23 cellular contexts compared by ENCODE assay signal in genomic region chr12:57625261-57626032, GRCh38. TPM values are rescaled to one million over a fixed set of nuclear protein-coding genes. Genes with fewer than 3 reads are reported as not detected.
A peak's percentile ranks its signal among the peaks of the same experiment; 100 is the strongest.
DNase-seq lines count a peak whose midpoint lies in the region; ATAC-seq, FAIRE-seq and TF ChIP-seq lines count a peak whose summit lies in the region.
"Had no signal": no experiment of that assay in that cellular context is flagged by ENCODE, and none has a peak within 500 bp of the region (broad histone marks: within the 10 kb centered on the region; RNA-seq: fewer than 3 reads in every experiment).

No MANE protein-coding gene starts in this region.

- no peak for TF ChIP-seq CTCF in HepG2 (CRISPR knock-in tag; IDR thresholded peaks at IDR 0.05)

- H3K9me3 ChIP-seq in BLaER1 treated with 17β-estradiol and CSF1 and Interleukin-3, amounts not matched to agents 10 nM and 100 nM (replicated peaks in 1 of 11) = peaks cover 8 to 25% (median 17%) of the 10 kb centered on the region in 11 experiments; a peak in 18 of 22 replicates
- no peaks in the 10 kb centered on the region for H3K9me3 ChIP-seq in HepG2 (ENCODE audit: low read length)

- peak overlapping the region in 8 of 11 experiments; percentile 1 to 61 (median 48); a peak in 10 of 22 replicates for H3K4me2 ChIP-seq in BLaER1 treated with 17β-estradiol and CSF1 and Interleukin-3, amounts not matched to agents 10 nM and 100 nM
- H3K4me2 ChIP-seq in HepG2 (ENCODE audit: low read depth, low read length) = no peak overlapping the region
- H3K4me2 ChIP-seq: KMS-11 had no signal

- peak; percentile 10 for DNase-seq in 8988T
- DNase-seq in ecto neural progenitor cell (ENCODE audit: low spot score) = peak; percentile 45
- peak; percentile 39 for DNase-seq in left lobe of liver (ENCODE audit: low spot score)
- no peak for DNase-seq in HepG2 (ENCODE audit: low spot score)
- DNase-seq in COR-L47 (lab: John Stamatoyannopoulos, UW) = no peak
- no peak for DNase-seq in NCI-H187 treated with DMSO at 0.1 percent for 48 hours (lab: John Stamatoyannopoulos, UW)
- DNase-seq in stimulated activated CD4-positive, alpha-beta T cell treated with anti-CD3 and anti-CD28 coated beads, Interleukin-1b, Interleukin-23, amount 100 ng/mL, for 48 hours = no peak
- DNase-seq: Calu3; CD4-positive, alpha-beta memory T cell; H9; HFFc6; IMR-90; NCI-H1105; NCI-H2081; NCI-H2171; NCI-H526 had no signal

- 68% methylated on average over 11 of the region's 12 CpGs for WGBS in HepG2 (ENCODE audit: low lambda C conversion rate)

- H3K9ac ChIP-seq in BLaER1 treated with 17β-estradiol and CSF1 and Interleukin-3, amounts not matched to agents 10 nM and 100 nM = no peak overlapping the region
- H3K9ac ChIP-seq in HepG2 (ENCODE audit: insufficient read depth, low read depth, low read length) = no peak overlapping the region
- H3K9ac ChIP-seq: KMS-11 had no signal

- TF ChIP-seq POLR2A in HepG2 (IDR thresholded peaks at IDR 0.05; ENCODE audit: insufficient read depth in 1 of 2, low read depth in 2 of 2, low read length in 2 of 2) = no peak

- H3K4me1 ChIP-seq in BLaER1 treated with 17β-estradiol and CSF1 and Interleukin-3, amounts not matched to agents 10 nM and 100 nM = peaks cover 18 to 30% (median 24%) of the 10 kb centered on the region in 10 experiments
- H3K4me1 ChIP-seq in HepG2 (ENCODE audit: insufficient read depth, low read length) = peaks cover 31% of the 10 kb centered on the region

- POLR2A ChIA-PET in HepG2 (lab: Yijun Ruan, JAX) = interaction anchor here (0.9 kb wide), 1 partner anchor 35 kb away, joined by 4 read pairs; the partner anchor contains the start of gene PIP4K2C

- no peak overlapping the region for H3K4me3 ChIP-seq in BLaER1 treated with 17β-estradiol and CSF1 and Interleukin-3, amounts not matched to agents 10 nM and 100 nM
- no peak overlapping the region for H3K4me3 ChIP-seq in HepG2 (replicated peaks in 1 of 3; ENCODE audit: insufficient read depth in 1 of 3, low read depth in 2 of 3, low read length in 3 of 3)

- intact Hi-C loops in HepG2 (cut with micrococcal nuclease; ENCODE audit: unreplicated experiment) = no loop called here

- TF ChIP-seq EP300 in HepG2 (IDR thresholded peaks at IDR 0.05; ENCODE audit: low read depth in 2 of 2, low read length in 2 of 2) (no peak), HepG2 (CRISPR knock-in tag; IDR thresholded peaks at IDR 0.05; ENCODE audit: borderline replicate concordance) (no peak)

- H3K79me2 ChIP-seq in HepG2 (ENCODE audit: insufficient read depth, low read length) = no peaks in the 10 kb centered on the region

- peaks cover 0 to 34% (median 16%) of the 10 kb centered on the region in 11 experiments; a peak in 11 of 22 replicates for H4K20me1 ChIP-seq in BLaER1 treated with 17β-estradiol and CSF1 and Interleukin-3, amounts not matched to agents 10 nM and 100 nM
- no peaks in the 10 kb centered on the region for H4K20me1 ChIP-seq in HepG2 (ENCODE audit: insufficient read depth, low read length)

- in situ Hi-C loops in HepG2 (cut with HindIII; ENCODE audit: extremely low pct_ligation_motif_present, low pct_unique_long_range_greater_than_20kb) = no loop called here

- CTCF ChIA-PET in HepG2 (lab: Yijun Ruan, JAX; ENCODE audit: low intra/inter-chr PET ratio, low total read pairs) = no interaction called here

- no TSS peak for BruUV-seq in HepG2 (replicated peaks; lab: Mats Ljungman, UMichigan)

- ATAC-seq in left lobe of liver (no peak), HepG2 (no peak)
- ATAC-seq: Right ventricle myocardium inferior had no signal

- no peak for TF ChIP-seq RAD21 in HepG2 (CRISPR knock-in tag; IDR thresholded peaks at IDR 0.05)

- 0 out of 22 replicates have a peak, but pooled peaks cover 0 to 6% (median 0%) of the 10 kb centered on the region in 11 experiments for H3K36me3 ChIP-seq in BLaER1 treated with 17β-estradiol and CSF1 and Interleukin-3, amounts not matched to agents 10 nM and 100 nM
- 0 out of 5 replicates have a peak, but pooled peaks cover 0 to 3% of the 10 kb centered on the region in 2 experiments for H3K36me3 ChIP-seq in HepG2 (replicated peaks in 1 of 2; ENCODE audit: control insufficient read depth in 1 of 2, insufficient read depth in 2 of 2, low read length in 2 of 2)

- no peak for FAIRE-seq in HepG2 (lab: Jason Lieb, UNC)
- FAIRE-seq: G401.6, GM12892, RCC 7860 had no signal

- peaks cover 98 to 100% (median 100%) of the 10 kb centered on the region in 11 experiments for H3K27me3 ChIP-seq in BLaER1 treated with 17β-estradiol and CSF1 and Interleukin-3, amounts not matched to agents 10 nM and 100 nM
- peaks cover 10 to 34% of the 10 kb centered on the region in 2 experiments; a peak in 4 of 5 replicates for H3K27me3 ChIP-seq in HepG2 (ENCODE audit: control insufficient read depth in 1 of 2, insufficient read depth in 2 of 2, low read length in 2 of 2)

- no peak overlapping the region for H2AFZ ChIP-seq in HepG2 (ENCODE audit: low read length)

- no peak overlapping the region for H3K27ac ChIP-seq in BLaER1 treated with 17β-estradiol and CSF1 and Interleukin-3, amounts not matched to agents 10 nM and 100 nM
- H3K27ac ChIP-seq in HepG2 (ENCODE audit: extremely low read length, insufficient read depth, low read length) = no peak overlapping the region
- H3K27ac ChIP-seq: KMS-11 had no signal

RNA-seq across cellular contexts. Expression of gene B4GALNT1, which starts 7.6 kb away (rescaled TPM):
- total RNA-seq in left lobe of liver = 0.60 TPM
- total RNA-seq in HepG2 (2016; rRNA removed; fragmentation: Illumina TruSeq; extraction: Trizol) = 1.9 and 4.5 TPM in 2 replicates
- total RNA-seq in HepG2 (2016; cell fraction: cytosol; rRNA removed; fragmentation: Illumina TruSeq; extraction: Trizol; ENCODE audit: low read depth) = 1.8 and 2.2 TPM in 2 replicates
- 2.9 and 5.7 TPM in 2 replicates for total RNA-seq in HepG2 (2016; cell fraction: insoluble cytoplasmic fraction; rRNA removed; fragmentation: Illumina TruSeq; extraction: Trizol)
- total RNA-seq in HepG2 (2016; cell fraction: membrane; rRNA removed; fragmentation: Illumina TruSeq; extraction: Trizol) = 2.5 and 3.5 TPM in 2 replicates
- 5.8 and 8.3 TPM in 2 replicates for total RNA-seq in HepG2 (2016; cell fraction: nucleus; rRNA removed; fragmentation: Illumina TruSeq; extraction: Trizol)
- polyA plus RNA-seq in HepG2 (2011; rRNA removed) = 5.4 and 5.9 TPM in 2 replicates
- polyA plus RNA-seq in HepG2 (2011; cell fraction: cytosol; rRNA removed) = 2.9 and 4.0 TPM in 2 replicates
- polyA plus RNA-seq in HepG2 (2011; cell fraction: nucleus; rRNA removed) = 18.7 and 19.0 TPM in 2 replicates
- 1.8 and 3.8 TPM in 2 replicates for polyA plus RNA-seq in HepG2 (2012)
- polyA plus RNA-seq in HepG2 (2016; cell fraction: cytosol; fragmentation: Illumina TruSeq; extraction: Trizol; ENCODE audit: low read depth) = 0.94 and 1.2 TPM in 2 replicates
- 3.4 and 3.9 TPM in 2 replicates for polyA plus RNA-seq in HepG2 (2016; cell fraction: insoluble cytoplasmic fraction; fragmentation: Illumina TruSeq; extraction: Trizol; ENCODE audit: low read depth)
- 2.4 and 2.9 TPM in 2 replicates for polyA plus RNA-seq in HepG2 (2016; cell fraction: membrane; fragmentation: Illumina TruSeq; extraction: Trizol; ENCODE audit: low read depth)
- polyA plus RNA-seq in HepG2 (2016; cell fraction: nucleus; fragmentation: Illumina TruSeq; extraction: Trizol; ENCODE audit: insufficient read depth, low read depth) = 13.0 and 13.7 TPM in 2 replicates
- 8.1 and 22.4 TPM in 2 replicates for polyA minus RNA-seq in HepG2 (2011; rRNA and poly(A)+ RNA removed; ENCODE audit: low replicate concordance)
- 2.5 and 3.0 TPM in 2 replicates for polyA minus RNA-seq in HepG2 (2011; cell fraction: cytosol; rRNA and poly(A)+ RNA removed)
- 8.2 and 8.8 TPM in 2 replicates for polyA minus RNA-seq in HepG2 (2011; cell fraction: nucleus; rRNA and poly(A)+ RNA removed)
- total RNA-seq: CD4-positive, alpha-beta memory T cell had no signal
- polyA plus RNA-seq: CD4-positive, alpha-beta memory T cell had no signal

RNA-seq across cellular contexts. Expression of gene ARHGEF25, which starts 14.2 kb away (rescaled TPM):
- total RNA-seq in left lobe of liver = 1.5 TPM
- total RNA-seq in HepG2 (2016; rRNA removed; fragmentation: Illumina TruSeq; extraction: Trizol) = 10.1 and 11.5 TPM in 2 replicates
- 8.4 and 8.9 TPM in 2 replicates for total RNA-seq in HepG2 (2016; cell fraction: cytosol; rRNA removed; fragmentation: Illumina TruSeq; extraction: Trizol; ENCODE audit: low read depth)
- total RNA-seq in HepG2 (2016; cell fraction: insoluble cytoplasmic fraction; rRNA removed; fragmentation: Illumina TruSeq; extraction: Trizol) = 8.3 and 14.8 TPM in 2 replicates
- 16.1 and 18.0 TPM in 2 replicates for total RNA-seq in HepG2 (2016; cell fraction: membrane; rRNA removed; fragmentation: Illumina TruSeq; extraction: Trizol)
- 9.2 and 9.6 TPM in 2 replicates for total RNA-seq in HepG2 (2016; cell fraction: nucleus; rRNA removed; fragmentation: Illumina TruSeq; extraction: Trizol)
- polyA plus RNA-seq in HepG2 (2011; rRNA removed) = 12.5 and 15.3 TPM in 2 replicates
- 8.5 and 8.9 TPM in 2 replicates for polyA plus RNA-seq in HepG2 (2011; cell fraction: cytosol; rRNA removed)
- 77.8 and 83.0 TPM in 2 replicates for polyA plus RNA-seq in HepG2 (2011; cell fraction: nucleus; rRNA removed)
- polyA plus RNA-seq in HepG2 (2012) = 15.4 and 15.7 TPM in 2 replicates
- polyA plus RNA-seq in HepG2 (2016; cell fraction: cytosol; fragmentation: Illumina TruSeq; extraction: Trizol; ENCODE audit: low read depth) = 6.4 and 8.2 TPM in 2 replicates
- polyA plus RNA-seq in HepG2 (2016; cell fraction: insoluble cytoplasmic fraction; fragmentation: Illumina TruSeq; extraction: Trizol; ENCODE audit: low read depth) = 8.6 and 9.4 TPM in 2 replicates
- 11.4 and 11.5 TPM in 2 replicates for polyA plus RNA-seq in HepG2 (2016; cell fraction: membrane; fragmentation: Illumina TruSeq; extraction: Trizol; ENCODE audit: low read depth)
- 21.2 and 28.6 TPM in 2 replicates for polyA plus RNA-seq in HepG2 (2016; cell fraction: nucleus; fragmentation: Illumina TruSeq; extraction: Trizol; ENCODE audit: insufficient read depth, low read depth)
- 6.2 TPM in 1 of 2 replicates, not detected in the other for polyA minus RNA-seq in HepG2 (2011; rRNA and poly(A)+ RNA removed; ENCODE audit: low replicate concordance)
- 2.9 and 3.3 TPM in 2 replicates for polyA minus RNA-seq in HepG2 (2011; cell fraction: cytosol; rRNA and poly(A)+ RNA removed)
- 11.8 and 12.6 TPM in 2 replicates for polyA minus RNA-seq in HepG2 (2011; cell fraction: nucleus; rRNA and poly(A)+ RNA removed)
- total RNA-seq: OCI-LY7 had no signal
- polyA plus RNA-seq: CD4-positive, alpha-beta memory T cell had no signal

RNA-seq across cellular contexts. Expression of gene DTX3, which starts 20.8 kb away (rescaled TPM):
- 2.2 TPM for total RNA-seq in left lobe of liver
- 5.4 and 9.0 TPM in 2 replicates for total RNA-seq in HepG2 (2016; rRNA removed; fragmentation: Illumina TruSeq; extraction: Trizol)
- total RNA-seq in HepG2 (2016; cell fraction: cytosol; rRNA removed; fragmentation: Illumina TruSeq; extraction: Trizol; ENCODE audit: low read depth) = 4.1 and 4.8 TPM in 2 replicates
- total RNA-seq in HepG2 (2016; cell fraction: insoluble cytoplasmic fraction; rRNA removed; fragmentation: Illumina TruSeq; extraction: Trizol) = 4.3 and 9.2 TPM in 2 replicates
- total RNA-seq in HepG2 (2016; cell fraction: membrane; rRNA removed; fragmentation: Illumina TruSeq; extraction: Trizol) = 8.4 and 9.4 TPM in 2 replicates
- 9.5 and 11.0 TPM in 2 replicates for total RNA-seq in HepG2 (2016; cell fraction: nucleus; rRNA removed; fragmentation: Illumina TruSeq; extraction: Trizol)
- 27.2 and 28.7 TPM in 2 replicates for polyA plus RNA-seq in HepG2 (2011; rRNA removed)
- polyA plus RNA-seq in HepG2 (2011; cell fraction: cytosol; rRNA removed) = 13.0 and 16.9 TPM in 2 replicates
- polyA plus RNA-seq in HepG2 (2011; cell fraction: nucleus; rRNA removed) = 170 and 204 TPM in 2 replicates
- 11.6 and 13.9 TPM in 2 replicates for polyA plus RNA-seq in HepG2 (2012)
- 4.0 and 4.6 TPM in 2 replicates for polyA plus RNA-seq in HepG2 (2016; cell fraction: cytosol; fragmentation: Illumina TruSeq; extraction: Trizol; ENCODE audit: low read depth)
- polyA plus RNA-seq in HepG2 (2016; cell fraction: insoluble cytoplasmic fraction; fragmentation: Illumina TruSeq; extraction: Trizol; ENCODE audit: low read depth) = 6.2 and 8.3 TPM in 2 replicates
- polyA plus RNA-seq in HepG2 (2016; cell fraction: membrane; fragmentation: Illumina TruSeq; extraction: Trizol; ENCODE audit: low read depth) = 9.6 and 10.1 TPM in 2 replicates
- 29.4 and 32.9 TPM in 2 replicates for polyA plus RNA-seq in HepG2 (2016; cell fraction: nucleus; fragmentation: Illumina TruSeq; extraction: Trizol; ENCODE audit: insufficient read depth, low read depth)
- polyA minus RNA-seq in HepG2 (2011; rRNA and poly(A)+ RNA removed; ENCODE audit: low replicate concordance) = 16.3 TPM in 1 of 2 replicates, not detected in the other
- 4.4 and 6.0 TPM in 2 replicates for polyA minus RNA-seq in HepG2 (2011; cell fraction: cytosol; rRNA and poly(A)+ RNA removed)
- polyA minus RNA-seq in HepG2 (2011; cell fraction: nucleus; rRNA and poly(A)+ RNA removed) = 14.5 and 15.1 TPM in 2 replicates
- total RNA-seq: OCI-LY7 had no signal

RNA-seq across cellular contexts. Expression of gene PIP4K2C, which starts 34.5 kb away (rescaled TPM):
- total RNA-seq in left lobe of liver (11.8 TPM), HepG2 (2016; rRNA removed; fragmentation: Illumina TruSeq; extraction: Trizol) (23.6 and 26.4 TPM in 2 replicates)
- total RNA-seq in HepG2 (2016; cell fraction: cytosol; rRNA removed; fragmentation: Illumina TruSeq; extraction: Trizol; ENCODE audit: low read depth) = 2.6 and 2.8 TPM in 2 replicates
- total RNA-seq in HepG2 (2016; cell fraction: insoluble cytoplasmic fraction; rRNA removed; fragmentation: Illumina TruSeq; extraction: Trizol) = 19.8 and 28.3 TPM in 2 replicates
- 9.9 and 10.2 TPM in 2 replicates for total RNA-seq in HepG2 (2016; cell fraction: membrane; rRNA removed; fragmentation: Illumina TruSeq; extraction: Trizol)
- total RNA-seq in HepG2 (2016; cell fraction: nucleus; rRNA removed; fragmentation: Illumina TruSeq; extraction: Trizol) = 23.9 TPM in 2 replicates
- 21.7 and 23.3 TPM in 2 replicates for polyA plus RNA-seq in HepG2 (2011; rRNA removed)
- polyA plus RNA-seq in HepG2 (2011; cell fraction: cytosol; rRNA removed) = 13.2 and 18.6 TPM in 2 replicates
- 26.0 and 28.4 TPM in 2 replicates for polyA plus RNA-seq in HepG2 (2011; cell fraction: nucleus; rRNA removed)
- polyA plus RNA-seq in HepG2 (2012) = 14.2 and 18.4 TPM in 2 replicates
- 2.2 and 2.3 TPM in 2 replicates for polyA plus RNA-seq in HepG2 (2016; cell fraction: cytosol; fragmentation: Illumina TruSeq; extraction: Trizol; ENCODE audit: low read depth)
- 16.8 and 23.7 TPM in 2 replicates for polyA plus RNA-seq in HepG2 (2016; cell fraction: insoluble cytoplasmic fraction; fragmentation: Illumina TruSeq; extraction: Trizol; ENCODE audit: low read depth)
- polyA plus RNA-seq in HepG2 (2016; cell fraction: membrane; fragmentation: Illumina TruSeq; extraction: Trizol; ENCODE audit: low read depth) = 6.3 and 6.4 TPM in 2 replicates
- polyA plus RNA-seq in HepG2 (2016; cell fraction: nucleus; fragmentation: Illumina TruSeq; extraction: Trizol; ENCODE audit: insufficient read depth, low read depth) = 34.3 and 34.5 TPM in 2 replicates
- polyA minus RNA-seq in HepG2 (2011; rRNA and poly(A)+ RNA removed; ENCODE audit: low replicate concordance) = 20.4 and 21.5 TPM in 2 replicates
- polyA minus RNA-seq in HepG2 (2011; cell fraction: cytosol; rRNA and poly(A)+ RNA removed) = 12.7 and 13.5 TPM in 2 replicates
- 8.1 and 11.4 TPM in 2 replicates for polyA minus RNA-seq in HepG2 (2011; cell fraction: nucleus; rRNA and poly(A)+ RNA removed)

Comparison
In these comparisons a context has a peak if more than half of its experiments do, and no peak if none do; other contexts are left out.
1. DNase-seq: peak in 8988T (single experiment), ecto neural progenitor cell (single experiment) and left lobe of liver (single experiment); none in HepG2 (single experiment), COR-L47 (single experiment), NCI-H187 treated with DMSO at 0.1 percent for 48 hours (single experiment) and stimulated activated CD4-positive, alpha-beta T cell treated with anti-CD3 and anti-CD28 coated beads, Interleukin-1b, Interleukin-23, amount 100 ng/mL, for 48 hours (single experiment).